ENCODE assay signal across 20 cellular contexts in the genomic region with DNA sequence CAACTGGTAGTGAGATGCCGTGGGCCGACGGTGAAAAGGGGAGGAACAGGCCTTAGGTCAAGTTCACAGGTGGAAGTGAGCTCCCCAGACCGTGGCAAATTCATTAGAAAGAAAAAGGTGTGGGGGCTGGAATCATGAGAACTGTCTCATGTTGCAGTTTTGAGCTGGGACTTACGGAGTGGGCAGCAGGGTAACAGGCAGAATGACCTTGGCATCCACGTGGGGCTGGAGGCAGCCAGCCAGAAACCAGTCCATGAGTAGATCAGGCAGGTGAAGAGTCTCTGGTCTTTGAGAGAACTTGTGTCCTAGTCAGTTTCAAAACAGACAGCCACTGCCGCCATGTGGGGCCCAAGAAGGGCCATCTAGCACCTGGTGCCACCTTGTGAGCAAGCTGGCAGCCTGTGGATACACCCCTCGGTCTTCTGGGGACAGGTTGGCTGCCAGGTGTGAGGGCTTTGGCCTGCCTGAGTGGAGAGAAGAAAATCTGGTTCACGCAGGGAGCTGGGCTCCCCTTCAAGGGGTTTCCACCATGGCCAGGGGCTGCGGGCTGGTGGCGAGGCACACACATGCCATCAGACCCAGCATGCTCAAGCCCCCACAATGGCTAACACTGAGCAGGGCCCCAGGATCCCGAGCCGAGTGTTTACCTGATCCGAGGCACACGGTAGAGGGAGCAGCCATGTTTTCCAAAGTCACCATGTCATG. TPM values are rescaled to one million over a fixed set of nuclear protein-coding genes. Genes with fewer than 3 reads are reported as not detected.
"Had no signal": no experiment of that assay in that cellular context is flagged by ENCODE, and none has a peak within 500 bp of the region (broad histone marks: within the 10 kb centered on the region; RNA-seq: fewer than 3 reads in every experiment).

No MANE protein-coding gene starts in this region.

- H3K4me3 Mint-ChIP-seq: activated naive CD8-positive, alpha-beta T cell treated with anti-CD3 and anti-CD28 coated beads, Interleukin-2, amount 50 U/mL, for 24 hours; activated T-cell treated with anti-CD3 and anti-CD28 coated beads, Interleukin-2, amount 50 U/mL, for 4 hours; memory B cell; stimulated activated naive CD8-positive, alpha-beta T cell treated with anti-CD3 and anti-CD28 coated beads, Interleukin-15, Interleukin-2, amounts not matched to agents 100 ng/mL and 50 ng/mL, for 24 hours had no signal

- H3K27me3 Mint-ChIP-seq: activated naive CD8-positive, alpha-beta T cell treated with anti-CD3 and anti-CD28 coated beads, Interleukin-2, amount 50 U/mL, for 24 hours; memory B cell; stimulated activated naive CD8-positive, alpha-beta T cell treated with anti-CD3 and anti-CD28 coated beads, Interleukin-15, Interleukin-2, amounts not matched to agents 100 ng/mL and 50 ng/mL, for 24 hours had no signal

- DNase-seq: activated CD4-positive, alpha-beta T cell treated with anti-CD3 and anti-CD28 coated beads, Interleukin-2, amount 50 U/mL, for 1 hour; activated naive CD4-positive, alpha-beta T cell treated with Interleukin-2 at 50 U/mL for 16 hours; activated naive CD8-positive, alpha-beta T cell treated with anti-CD3 and anti-CD28 coated beads, Interleukin-2, amount 50 U/mL, for 24 hours; activated T-cell treated with anti-CD3 and anti-CD28 coated beads, Interleukin-2, amount 50 U/mL, for 4 hours; aorta; brain microvascular endothelial cell; caudate nucleus; dermis blood vessel endothelial cell; effector CD8-positive, alpha-beta T cell; foreskin melanocyte; occipital lobe; stimulated activated CD4-positive, alpha-beta T cell treated with anti-CD3 and anti-CD28 coated beads, Interleukin-1b, Interleukin-23, amount 100 ng/mL, for 48 hours; substantia nigra; tibial artery had no signal

- H3K27ac Mint-ChIP-seq: activated T-helper 2 cell treated with anti-CD3 and anti-CD28 coated beads, Interferon-gamma antibody, Interleukin-2, Interleukin-4, amounts not matched to agents 10 μg/mL and 5 μg/mL and 100 μg/mL, durations not matched to agents 14 hours and 24 hours and 36 hours had no signal

- ATAC-seq: activated naive CD8-positive, alpha-beta T cell treated with anti-CD3 and anti-CD28 coated beads, Interleukin-2, amount 50 U/mL, for 24 hours; activated T-cell treated with anti-CD3 and anti-CD28 coated beads, Interleukin-2, amount 50 U/mL, for 4 hours; esophagus mucosa; right lobe of liver had no signal

- H3K9me3 ChIP-seq: right lobe of liver, tibial artery had no signal

- H3K9me3 Mint-ChIP-seq: activated naive CD8-positive, alpha-beta T cell treated with anti-CD3 and anti-CD28 coated beads, Interleukin-2, amount 50 U/mL, for 24 hours; activated T-cell treated with anti-CD3 and anti-CD28 coated beads, Interleukin-2, amount 50 U/mL, for 4 hours; activated T-helper 2 cell treated with anti-CD3 and anti-CD28 coated beads, Interferon-gamma antibody, Interleukin-2, Interleukin-4, amounts not matched to agents 10 μg/mL and 5 μg/mL and 100 μg/mL, durations not matched to agents 14 hours and 24 hours and 36 hours; memory B cell; stimulated activated naive CD8-positive, alpha-beta T cell treated with anti-CD3 and anti-CD28 coated beads, Interleukin-15, Interleukin-2, amounts not matched to agents 100 ng/mL and 50 ng/mL, for 24 hours had no signal

RNA-seq across cellular contexts. Expression of a gene that starts 46.6 kb away (rescaled TPM):
- total RNA-seq: endothelial cell of umbilical vein, esophagus mucosa had no signal
